In genomic region chr6:99520855-99521556, GRCh38 we compare ENCODE assay signal across 8 cellular contexts. TPM values are rescaled to one million over a fixed set of nuclear protein-coding genes. Genes with fewer than 3 reads are reported as not detected.
A peak's percentile ranks its signal among the peaks of the same experiment; 100 is the strongest.
DNase-seq lines count a peak whose midpoint lies in the region; ATAC-seq and TF ChIP-seq lines count a peak whose summit lies in the region.

No MANE protein-coding gene starts in this region.

- peak; percentile 45 for TF ChIP-seq CTCF in OCI-LY3 (IDR thresholded peaks at IDR 0.05; ENCODE audit: low read depth, low read length)
- peak; percentile 55 for TF ChIP-seq CTCF in endothelial cell (IDR thresholded peaks at IDR 0.05; ENCODE audit: unreplicated experiment)

- H3K27ac ChIP-seq in OCI-LY3 (ENCODE audit: low read length), result peak overlapping the region; percentile 63

- peak overlapping the region; percentile 95 for H3K4me3 ChIP-seq in OCI-LY3 (ENCODE audit: low read length)

- H3K27me3 Mint-ChIP-seq in endothelial cell (ENCODE audit: unreplicated experiment), result peaks cover 1% of the 10 kb centered on the region

- peak overlapping the region; percentile 96 for H3K4me3 Mint-ChIP-seq in endothelial cell (ENCODE audit: unreplicated experiment)

- H3K4me2 ChIP-seq in OCI-LY3 (ENCODE audit: low read length), result peak overlapping the region; percentile 62

- H3K36me3 ChIP-seq in OCI-LY3 (replicated peaks; ENCODE audit: low read depth, low read length), result no peaks in the 10 kb centered on the region

- no peaks in the 10 kb centered on the region for H3K9me3 Mint-ChIP-seq in endothelial cell (ENCODE audit: unreplicated experiment)

- DNase-seq in DMS53 (lab: John Stamatoyannopoulos, UW) (peak; percentile 90), HuH-7 (ENCODE audit: low spot score) (peak; percentile 80), activated T-cell treated with anti-CD3 and anti-CD28 coated beads for 1 hour (ENCODE audit: low read depth) (peak; percentile 36), endothelial cell (ENCODE audit: low spot score) (peak; percentile 84), middle frontal gyrus (ENCODE audit: extremely low spot score, low spot score) (peak; percentile 74)
- DNase-seq in stimulated activated CD8-positive, alpha-beta memory T cell treated with anti-CD3 and anti-CD28 coated beads, Interleukin-4, amount 100 ng/mL, for 24 hours (ENCODE audit: low read depth), result peak; percentile 64

- peak overlapping the region; percentile 88 for H3K27ac Mint-ChIP-seq in endothelial cell (ENCODE audit: unreplicated experiment)

- peak overlapping the region; percentile 90 for H3K9ac ChIP-seq in OCI-LY3 (ENCODE audit: low read length)

- no peaks in the 10 kb centered on the region for H3K79me2 ChIP-seq in OCI-LY3 (ENCODE audit: low read length)

- no peaks in the 10 kb centered on the region for H4K20me1 ChIP-seq in OCI-LY3 (ENCODE audit: insufficient read depth, low read length)

- H3K27me3 ChIP-seq in OCI-LY3 (ENCODE audit: low read depth, low read length), result no peaks in the 10 kb centered on the region

- ATAC-seq in GM21526 (IDR thresholded peaks at IDR 0.05; ENCODE audit: low FRiP score, unreplicated experiment), result peak; percentile 91

- no peaks in the 10 kb centered on the region for H3K36me3 Mint-ChIP-seq in endothelial cell (ENCODE audit: low read depth, unreplicated experiment)

- H2AFZ ChIP-seq in OCI-LY3 (ENCODE audit: low read depth, low read length), result peak overlapping the region; percentile 96

- H3K4me1 ChIP-seq in OCI-LY3 (ENCODE audit: low read length), result peaks cover 12% of the 10 kb centered on the region

- H3K4me1 Mint-ChIP-seq in endothelial cell (ENCODE audit: unreplicated experiment), result no peaks in the 10 kb centered on the region

- H3K9me3 ChIP-seq in OCI-LY3 (ENCODE audit: insufficient read depth, low read length), result no peaks in the 10 kb centered on the region

RNA-seq across cellular contexts. Expression of gene USP45, which starts 5.8 kb away (rescaled TPM):
- total RNA-seq in endothelial cell (ENCODE audit: unreplicated experiment), result 15.9 TPM

RNA-seq across cellular contexts. Expression of gene CCNC, which starts 47.5 kb away (rescaled TPM):
- total RNA-seq in endothelial cell (ENCODE audit: unreplicated experiment), result 70.0 TPM

Comparison
In these comparisons a context has a peak if more than half of its experiments do, and no peak if none do; other contexts are left out.
1. Peak in every context shown above with its lines: DNase-seq, ATAC-seq, H3K4me3 ChIP-seq and H3K27ac ChIP-seq.
2. DNase-seq: peak in every context shown above with its lines; median percentile 90 in DMS53; 84 in endothelial cell; 80 in HuH-7; 74 in middle frontal gyrus; 64 in stimulated activated CD8-positive, alpha-beta memory T cell treated with anti-CD3 and anti-CD28 coated beads, Interleukin-4, amount 100 ng/mL, for 24 hours; 36 in activated T-cell treated with anti-CD3 and anti-CD28 coated beads for 1 hour.